ENCODE assay signal across 28 cellular contexts in genomic region chr7:51244890-51245289, GRCh38.
"Had no signal": no experiment of that assay in that cellular context is flagged by ENCODE, and none has a peak within 500 bp of the region (broad histone marks: within the 10 kb centered on the region; RNA-seq: fewer than 3 reads in every experiment).

No MANE protein-coding gene starts in this region.

- H3K27ac ChIP-seq: hepatocyte, suprapubic skin, vagina, WERI-Rb-1 had no signal

- H3K36me3 Mint-ChIP-seq: brain; memory B cell; stimulated activated effector memory CD8-positive, alpha-beta T cell treated with anti-CD3 and anti-CD28 coated beads, Interleukin-12 subunit alpha, Interleukin-12 subunit beta, amount 100 ng/mL, for 72 hours had no signal

- FAIRE-seq: endothelial cell of umbilical vein, frontal cortex, small intestine, TTC549 had no signal

- H3K4me1 Mint-ChIP-seq: activated CD4-positive, alpha-beta T cell treated with anti-CD3 and anti-CD28 coated beads, Interleukin-2, amount 10 ng/mL, durations not matched to agents 7 days and 5 days; activated naive CD8-positive, alpha-beta T cell treated with anti-CD3 and anti-CD28 coated beads, Interleukin-2, amount 50 U/mL, for 24 hours; memory B cell; stimulated activated effector memory CD8-positive, alpha-beta T cell treated with anti-CD3 and anti-CD28 coated beads, Interleukin-12 subunit alpha, Interleukin-12 subunit beta, amount 100 ng/mL, for 72 hours; stimulated activated naive CD8-positive, alpha-beta T cell treated with anti-CD3 and anti-CD28 coated beads, Interleukin-15, amount 100 ng/mL, for 72 hours had no signal

- DNase-seq: activated CD4-positive, alpha-beta T cell treated with anti-CD3 and anti-CD28 coated beads, Interleukin-2, amount 10 ng/mL, durations not matched to agents 7 days and 5 days; activated CD4-positive, CD25-positive, alpha-beta regulatory T cell treated with anti-CD3 and anti-CD28 coated beads, Interleukin-2, amount 50 U/mL, for 72 hours; activated CD8-positive, alpha-beta T cell treated with anti-CD3 and anti-CD28 coated beads for 36 hours; activated gamma-delta T cell; activated naive CD4-positive, alpha-beta T cell treated with anti-CD3 and anti-CD28 coated beads, Interleukin-2, amount 50 U/mL, for 16 hours; activated naive CD8-positive, alpha-beta T cell treated with anti-CD3 and anti-CD28 coated beads, Interleukin-2, amount 50 U/mL, for 24 hours; anterior cingulate cortex; effector CD8-positive, alpha-beta T cell; glutamatergic neuron; left cardiac atrium; small intestine; stimulated activated CD4-positive, alpha-beta T cell treated with anti-CD3 and anti-CD28 coated beads, Interleukin-2, amount 100 ng/mL, for 24 hours; stimulated activated naive CD8-positive, alpha-beta T cell treated with anti-CD3 and anti-CD28 coated beads, Interleukin-15, amount 100 ng/mL, for 72 hours; trophoblast cell; WERI-Rb-1 had no signal

- H3K4me3 ChIP-seq: hepatocyte, suprapubic skin, vagina had no signal

- H3K27ac Mint-ChIP-seq: activated CD4-positive, alpha-beta T cell treated with anti-CD3 and anti-CD28 coated beads, Interleukin-2, amount 10 ng/mL, durations not matched to agents 7 days and 5 days; activated CD8-positive, alpha-beta T cell treated with anti-CD3 and anti-CD28 coated beads for 36 hours; activated naive CD8-positive, alpha-beta T cell treated with anti-CD3 and anti-CD28 coated beads, Interleukin-2, amount 50 U/mL, for 24 hours; activated T-helper 1 cell treated with anti-CD3 and anti-CD28 coated beads, Interleukin-12 subunit alpha, Interleukin-12 subunit beta, Interleukin-2, Interleukin-4 antibody, amounts not matched to agents 30 ng/mL and 10 ng/mL and 1 ng/mL, durations not matched to agents 14 hours and 24 hours and 36 hours; memory B cell; stimulated activated effector memory CD8-positive, alpha-beta T cell treated with anti-CD3 and anti-CD28 coated beads, Interleukin-12 subunit alpha, Interleukin-12 subunit beta, amount 100 ng/mL, for 72 hours; T-helper 2 cell treated with Interferon-gamma antibody and Interleukin-4, amounts not matched to agents 5 μg/mL and 100 μg/mL, for 36 hours had no signal

- H3K4me3 Mint-ChIP-seq: activated CD4-positive, alpha-beta T cell treated with anti-CD3 and anti-CD28 coated beads, Interleukin-2, amount 10 ng/mL, durations not matched to agents 7 days and 5 days; activated CD8-positive, alpha-beta T cell treated with anti-CD3 and anti-CD28 coated beads for 36 hours; activated naive CD8-positive, alpha-beta T cell treated with anti-CD3 and anti-CD28 coated beads, Interleukin-2, amount 50 U/mL, for 24 hours; activated T-helper 1 cell treated with anti-CD3 and anti-CD28 coated beads, Interleukin-12 subunit alpha, Interleukin-12 subunit beta, Interleukin-2, Interleukin-4 antibody, amounts not matched to agents 30 ng/mL and 10 ng/mL and 1 ng/mL, durations not matched to agents 14 hours and 24 hours and 36 hours; brain; memory B cell; stimulated activated effector memory CD8-positive, alpha-beta T cell treated with anti-CD3 and anti-CD28 coated beads, Interleukin-12 subunit alpha, Interleukin-12 subunit beta, amount 100 ng/mL, for 72 hours; stimulated activated naive CD8-positive, alpha-beta T cell treated with anti-CD3 and anti-CD28 coated beads, Interleukin-15, amount 100 ng/mL, for 72 hours; T-helper 2 cell treated with Interferon-gamma antibody and Interleukin-4, amounts not matched to agents 5 μg/mL and 100 μg/mL, for 36 hours had no signal

- H3K9me3 Mint-ChIP-seq: activated CD4-positive, alpha-beta T cell treated with anti-CD3 and anti-CD28 coated beads, Interleukin-2, amount 10 ng/mL, durations not matched to agents 7 days and 5 days; activated CD8-positive, alpha-beta T cell treated with anti-CD3 and anti-CD28 coated beads for 36 hours; activated naive CD8-positive, alpha-beta T cell treated with anti-CD3 and anti-CD28 coated beads, Interleukin-2, amount 50 U/mL, for 24 hours; activated T-helper 1 cell treated with anti-CD3 and anti-CD28 coated beads, Interleukin-12 subunit alpha, Interleukin-12 subunit beta, Interleukin-2, Interleukin-4 antibody, amounts not matched to agents 30 ng/mL and 10 ng/mL and 1 ng/mL, durations not matched to agents 14 hours and 24 hours and 36 hours; memory B cell; stimulated activated effector memory CD8-positive, alpha-beta T cell treated with anti-CD3 and anti-CD28 coated beads, Interleukin-12 subunit alpha, Interleukin-12 subunit beta, amount 100 ng/mL, for 72 hours; stimulated activated naive CD8-positive, alpha-beta T cell treated with anti-CD3 and anti-CD28 coated beads, Interleukin-15, amount 100 ng/mL, for 72 hours; T-helper 2 cell treated with Interferon-gamma antibody and Interleukin-4, amounts not matched to agents 5 μg/mL and 100 μg/mL, for 36 hours had no signal

- H3K9me3 ChIP-seq: suprapubic skin, vagina had no signal

- ATAC-seq: activated CD8-positive, alpha-beta T cell treated with anti-CD3 and anti-CD28 coated beads for 36 hours; activated naive CD8-positive, alpha-beta T cell treated with anti-CD3 and anti-CD28 coated beads, Interleukin-2, amount 50 U/mL, for 24 hours; esophagus mucosa; left cardiac atrium; sciatic nerve; stimulated activated effector memory CD8-positive, alpha-beta T cell treated with anti-CD3 and anti-CD28 coated beads, Interleukin-12 subunit alpha, Interleukin-12 subunit beta, amount 100 ng/mL, for 72 hours; stimulated activated naive CD8-positive, alpha-beta T cell treated with anti-CD3 and anti-CD28 coated beads, Interleukin-15, amount 100 ng/mL, for 72 hours had no signal

- H3K27me3 ChIP-seq: hepatocyte, suprapubic skin, vagina had no signal

- H3K4me1 ChIP-seq: vagina had no signal

- H3K36me3 ChIP-seq: suprapubic skin, vagina, WERI-Rb-1 had no signal

- H3K27me3 Mint-ChIP-seq: activated CD8-positive, alpha-beta T cell treated with anti-CD3 and anti-CD28 coated beads for 36 hours; memory B cell; stimulated activated naive CD8-positive, alpha-beta T cell treated with anti-CD3 and anti-CD28 coated beads, Interleukin-15, amount 100 ng/mL, for 72 hours had no signal
